Comparison of ENCODE assay signal across 8 cellular contexts in the genomic region with DNA sequence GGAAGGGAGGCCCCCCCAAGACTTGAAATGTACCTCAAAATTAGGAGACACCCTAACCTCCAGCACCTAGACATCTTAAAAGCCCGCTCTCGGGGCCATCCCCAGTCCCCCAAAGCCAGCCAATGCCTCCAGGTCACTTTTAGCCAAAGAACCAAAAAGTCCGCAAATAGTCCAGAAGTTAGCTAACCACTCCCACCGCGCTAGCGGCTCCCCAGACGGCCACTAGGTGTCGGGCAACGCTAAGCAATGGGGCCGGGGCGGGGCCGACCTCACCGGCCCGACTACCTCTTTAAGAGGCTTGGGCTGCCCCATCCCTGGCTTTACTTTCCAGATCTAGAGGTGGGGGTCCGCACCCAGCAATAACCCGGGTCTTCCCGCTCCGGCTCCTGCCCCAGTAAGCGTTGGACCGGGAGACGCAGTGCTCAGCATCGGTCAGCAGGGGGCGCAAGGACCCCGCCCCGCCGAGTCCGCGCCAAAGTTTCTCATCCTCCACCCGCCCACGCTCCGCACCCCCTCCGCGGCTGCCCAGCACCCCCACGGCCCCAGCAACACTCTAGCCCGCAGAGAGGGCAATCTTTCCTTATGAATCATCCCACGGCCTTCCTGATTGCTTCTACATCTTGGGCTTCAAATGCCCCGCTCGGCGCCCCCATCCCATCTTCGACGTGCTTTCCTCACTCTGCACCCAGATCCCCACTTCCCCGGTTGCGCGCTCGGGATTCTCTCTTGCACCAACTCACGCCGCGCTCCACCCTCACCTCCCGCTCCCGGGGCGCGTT. TPM values are rescaled to one million over a fixed set of nuclear protein-coding genes. Genes with fewer than 3 reads are reported as not detected.
A peak's percentile ranks its signal among the peaks of the same experiment; 100 is the strongest.
DNase-seq lines count a peak whose midpoint lies in the region; ATAC-seq, FAIRE-seq and TF ChIP-seq lines count a peak whose summit lies in the region.

No MANE protein-coding gene starts in this region.

- H3K4me1 ChIP-seq in astrocyte (ENCODE audit: insufficient read depth, low read length): peaks cover 69% of the 10 kb centered on the region
- peaks cover 41% of the 10 kb centered on the region for H3K4me1 ChIP-seq in hepatocyte (ENCODE audit: insufficient read depth)

- H4K20me1 ChIP-seq in astrocyte (ENCODE audit: insufficient read depth, low read length): peaks cover 56% of the 10 kb centered on the region
- peaks cover 35% of the 10 kb centered on the region for H4K20me1 ChIP-seq in hepatocyte (ENCODE audit: insufficient read depth, poor library complexity, severe bottlenecking)

- peak overlapping the region; percentile 89 for H3K4me2 ChIP-seq in astrocyte (ENCODE audit: low read length)
- H3K4me2 ChIP-seq in hepatocyte: peak overlapping the region; percentile 70

- H2AFZ ChIP-seq in astrocyte (ENCODE audit: low read depth, low read length) (no peak overlapping the region), hepatocyte (no peak overlapping the region)

- peaks cover 2% of the 10 kb centered on the region for H3K9me3 Mint-ChIP-seq in astrocyte (ENCODE audit: unreplicated experiment)

- peaks cover 52% of the 10 kb centered on the region for H3K4me1 Mint-ChIP-seq in astrocyte (ENCODE audit: low read depth, unreplicated experiment)

- no peaks in the 10 kb centered on the region for H3K9me2 ChIP-seq in hepatocyte (replicated peaks; ENCODE audit: insufficient read depth)

- ATAC-seq in GM18858 (IDR thresholded peaks at IDR 0.05; ENCODE audit: unreplicated experiment): no peak

- H3K9me3 ChIP-seq in astrocyte (ENCODE audit: insufficient read depth, low read depth, low read length): no peaks in the 10 kb centered on the region
- no peaks in the 10 kb centered on the region for H3K9me3 ChIP-seq in hepatocyte (ENCODE audit: low read depth)

- no peaks in the 10 kb centered on the region for H3K27me3 Mint-ChIP-seq in astrocyte (ENCODE audit: low read depth, unreplicated experiment)

- DNase-seq in DMS153 (lab: John Stamatoyannopoulos, UW): peak; percentile 46
- peak; percentile 94 for DNase-seq in H54 (ENCODE audit: insufficient read length, low spot score)
- peak; percentile 32 for DNase-seq in NCI-H128 (lab: John Stamatoyannopoulos, UW; ENCODE audit: unreplicated experiment)
- peak; percentile 46 for DNase-seq in T-helper 22 cell (ENCODE audit: low read depth)
- DNase-seq in astrocyte (ENCODE audit: low read depth): peak; percentile 55
- peak; percentile 97 for DNase-seq in hepatocyte (ENCODE audit: low spot score)
- DNase-seq in retina: peak; percentile 94

- H3K27ac Mint-ChIP-seq in astrocyte (ENCODE audit: unreplicated experiment): peak overlapping the region; percentile 98

- TF ChIP-seq POLR2A in H54 (IDR thresholded peaks at IDR 0.05; ENCODE audit: low read depth, low read length): peak; percentile 17; the same call in 1 of the 2 replicates

- H3K4me3 ChIP-seq in astrocyte (ENCODE audit: insufficient read depth, low read depth, low read length) (peak overlapping the region; percentile 96), hepatocyte (peak overlapping the region; percentile 15)

- H3K27ac ChIP-seq in astrocyte (ENCODE audit: low read depth, low read length) (peak overlapping the region; percentile 98), hepatocyte (peak overlapping the region; percentile 88)

- peak overlapping the region; percentile 100 for H3K9ac ChIP-seq in astrocyte (ENCODE audit: low read length)

- H3K36me3 ChIP-seq in astrocyte (ENCODE audit: insufficient read depth, low read length) (peaks cover 33% of the 10 kb centered on the region), hepatocyte (replicated peaks; ENCODE audit: insufficient read depth, low read depth) (no peaks in the 10 kb centered on the region)

- H3K79me2 ChIP-seq in astrocyte (ENCODE audit: insufficient read depth, low read length): peaks cover 86% of the 10 kb centered on the region
- peaks cover 37% of the 10 kb centered on the region for H3K79me2 ChIP-seq in hepatocyte

- H3K36me3 Mint-ChIP-seq in astrocyte (ENCODE audit: low read depth, unreplicated experiment): peaks cover 48% of the 10 kb centered on the region

- 1% methylated on average over 47 of the region's 52 CpGs for WGBS in hepatocyte (ENCODE audit: low lambda C conversion rate, missing lambda C conversion rate)

- TF ChIP-seq CTCF in astrocyte (IDR thresholded peaks at IDR 0.05; ENCODE audit: insufficient read depth, low read depth, low read length) (peak; percentile 73), hepatocyte (IDR thresholded peaks at IDR 0.05; ENCODE audit: poor library complexity) (peak; percentile 98)

- FAIRE-seq in H54 (lab: Jason Lieb, UNC) (no peak), astrocyte (lab: Jason Lieb, UNC) (no peak)

- H3K27me3 ChIP-seq in astrocyte (ENCODE audit: insufficient read depth, low read length) (no peaks in the 10 kb centered on the region), hepatocyte (peaks cover 4% of the 10 kb centered on the region)

- H3K4me3 Mint-ChIP-seq in astrocyte (ENCODE audit: unreplicated experiment): peak overlapping the region; percentile 93

RNA-seq across cellular contexts. Expression of gene COL1A1, which starts 0.8 kb away (rescaled TPM):
- total RNA-seq in astrocyte (12,796 and 18,656 TPM in 2 replicates), hepatocyte (351 and 1,063 TPM in 2 replicates)
- 5,822 and 6,071 TPM in 2 replicates for polyA plus RNA-seq in hepatocyte

RNA-seq across cellular contexts. Expression of gene SGCA, which starts 34.8 kb away (rescaled TPM):
- total RNA-seq in astrocyte (0.32 TPM in 1 of 2 replicates, not detected in the other), hepatocyte (0.37 TPM in 1 of 2 replicates, not detected in the other)
- 0.83 and 2.2 TPM in 2 replicates for polyA plus RNA-seq in hepatocyte

RNA-seq across cellular contexts. Expression of gene PPP1R9B, which starts 50.2 kb away (rescaled TPM):
- total RNA-seq in astrocyte (73.6 and 75.9 TPM in 2 replicates), hepatocyte (22.5 and 26.2 TPM in 2 replicates)
- polyA plus RNA-seq in hepatocyte: 5.1 and 6.7 TPM in 2 replicates

Comparison
In these comparisons a context has a peak if more than half of its experiments do, and no peak if none do; other contexts are left out.
1. DNase-seq: peak in every context shown above with its lines; median percentile 97 in hepatocyte; 94 in H54; 94 in retina; 55 in astrocyte; 46 in DMS153; 46 in T-helper 22 cell; 32 in NCI-H128.
2. RNA of gene COL1A1, which starts 0.8 kb away (total RNA-seq): 12,796 to 18,656 TPM in astrocyte; 351 to 1,063 TPM in hepatocyte; every median in the first group is over 10 times any median in the second.